8 cellular contexts compared by ENCODE assay signal in the genomic region with DNA sequence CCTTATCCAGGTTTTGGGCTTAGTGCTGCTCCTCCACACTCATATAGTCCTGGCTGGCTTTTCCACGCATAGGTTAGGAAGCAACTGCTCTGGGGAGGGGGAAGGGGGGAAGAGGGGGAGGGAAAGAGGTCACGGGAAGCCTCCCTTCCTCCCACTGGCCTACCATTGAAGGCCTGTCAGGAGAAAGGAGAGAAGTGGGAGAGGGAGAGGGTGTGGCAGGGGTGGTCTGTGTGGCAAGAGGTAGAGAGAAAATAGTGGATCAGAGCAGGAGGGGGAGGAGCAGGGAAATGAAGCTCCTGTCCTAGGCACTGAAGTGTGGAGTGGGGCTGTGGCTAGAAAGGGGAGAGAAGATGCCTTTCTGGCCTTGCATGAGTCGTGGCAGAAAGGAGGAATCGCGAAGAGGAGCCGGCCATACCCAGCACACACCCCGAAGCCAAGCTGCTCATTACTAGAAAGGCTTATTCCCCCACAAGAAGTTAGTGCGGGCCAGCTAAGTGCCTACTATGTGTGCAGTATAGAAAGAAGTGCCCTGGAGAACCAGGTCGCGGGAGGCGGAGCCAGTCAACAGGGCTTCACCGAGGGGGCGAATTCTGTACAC. TPM values are rescaled to one million over a fixed set of nuclear protein-coding genes. Genes with fewer than 3 reads are reported as not detected.
DNase-seq lines count a peak whose midpoint lies in the region; ATAC-seq and TF ChIP-seq lines count a peak whose summit lies in the region.

No MANE protein-coding gene starts in this region.

- H3K27ac ChIP-seq in duodenal mucosa (ENCODE audit: low read depth, low read length) (peak overlapping the region; percentile 10), ovary (peak overlapping the region; percentile 68 to 87)

- DNase-seq in MG63 = no peak
- DNase-seq in ovary = no peak
- no peak for DNase-seq in superior temporal gyrus (ENCODE audit: extremely low spot score)
- no peak for DNase-seq in NK-92 (lab: John Stamatoyannopoulos, UW; ENCODE audit: unreplicated experiment)
- no peak for DNase-seq in GM10266 (ENCODE audit: extremely low spot score)

- WGBS in ovary, 3 donors = 36 to 40% (median 39%) methylated on average over 13 of the region's 13 CpGs

- no peaks in the 10 kb centered on the region for H3K27me3 ChIP-seq in MG63
- H3K27me3 ChIP-seq in duodenal mucosa (ENCODE audit: control insufficient read depth in 1 of 2, insufficient read depth in 2 of 2, low read length in 2 of 2) = no peaks in the 10 kb centered on the region
- no peaks in the 10 kb centered on the region for H3K27me3 ChIP-seq in ovary

- TF ChIP-seq EP300 in ovary (IDR thresholded peaks at IDR 0.05) = no peak

- TF ChIP-seq POLR2A in ovary (IDR thresholded peaks at IDR 0.05) = no peak

- H3K9me3 ChIP-seq in MG63 = no peaks in the 10 kb centered on the region
- no peaks in the 10 kb centered on the region for H3K9me3 ChIP-seq in duodenal mucosa (ENCODE audit: control insufficient read depth in 1 of 2, low read length in 2 of 2)
- H3K9me3 ChIP-seq in ovary = no peaks in the 10 kb centered on the region

- peak overlapping the region; percentile 33 to 47 for H3K9ac ChIP-seq in duodenal mucosa (ENCODE audit: low read depth in 1 of 2, low read length in 2 of 2)

- TF ChIP-seq CTCF in GM12875 (IDR thresholded peaks at IDR 0.05; ENCODE audit: borderline replicate concordance, insufficient read depth, low read depth, low read length) (no peak), ovary (IDR thresholded peaks at IDR 0.05) (no peak), GM10266 (IDR thresholded peaks at IDR 0.05; ENCODE audit: control insufficient read depth, insufficient read depth, low read depth, missing control alignments) (no peak)

- H3K4me3 ChIP-seq in GM12875 (ENCODE audit: low read depth, low read length) (peak overlapping the region; percentile 70), MG63 (peak overlapping the region; percentile 60), duodenal mucosa (ENCODE audit: low read depth in 1 of 2, low read length in 2 of 2) (peak overlapping the region; percentile 66 to 67), ovary (peak overlapping the region; percentile 41)

- intact Hi-C loops in ovary (cut with DNase I) = no loop called here

- H3K4me1 ChIP-seq in duodenal mucosa (ENCODE audit: control insufficient read depth in 1 of 2, insufficient read depth in 2 of 2, low read length in 2 of 2) (peaks cover 16 to 31% of the 10 kb centered on the region in 2 donors), ovary (ENCODE audit: insufficient read depth) (no peaks in the 10 kb centered on the region)

- ATAC-seq in HG02973 (IDR thresholded peaks at IDR 0.05; ENCODE audit: unreplicated experiment) = no peak

- H3K36me3 ChIP-seq in MG63 (no peaks in the 10 kb centered on the region), duodenal mucosa (ENCODE audit: control insufficient read depth in 1 of 2, insufficient read depth in 2 of 2, low read length in 2 of 2) (no peaks in the 10 kb centered on the region), ovary (no peaks in the 10 kb centered on the region)

RNA-seq across cellular contexts. Expression of a gene that starts 1.1 kb away (rescaled TPM):
- total RNA-seq in MG63 (2014; rRNA removed; shearing (Covaris generic); ENCODE audit: low replicate concordance) = 19.6 and 19.9 TPM in 2 replicates
- total RNA-seq in ovary = 10 to 100 TPM; 26.5 to 59.4 (median 33.2) TPM
- polyA plus RNA-seq in ovary = 10 to 100 TPM; 17.5 to 32.4 TPM
